In genomic region chr19:22607653-22608430, GRCh38 we compare ENCODE assay signal across 20 cellular contexts. TPM values are rescaled to one million over a fixed set of nuclear protein-coding genes. Genes with fewer than 3 reads are reported as not detected.
A peak's percentile ranks its signal among the peaks of the same experiment; 100 is the strongest.
DNase-seq lines count a peak whose midpoint lies in the region; ATAC-seq and TF ChIP-seq lines count a peak whose summit lies in the region.
"Had no signal": no experiment of that assay in that cellular context is flagged by ENCODE, and none has a peak within 500 bp of the region (broad histone marks: within the 10 kb centered on the region; RNA-seq: fewer than 3 reads in every experiment).

No MANE protein-coding gene starts in this region.

- no peak overlapping the region for H3K27ac Mint-ChIP-seq in osteocyte (ENCODE audit: unreplicated experiment)
- H3K27ac Mint-ChIP-seq: B cell; CD4-positive, CD25-positive, alpha-beta regulatory T cell; CD8-positive, alpha-beta T cell; GM23338; H9 had no signal

- H3K4me1 Mint-ChIP-seq in osteocyte (ENCODE audit: unreplicated experiment), result no peaks in the 10 kb centered on the region
- H3K4me1 Mint-ChIP-seq: B cell; CD4-positive, CD25-positive, alpha-beta regulatory T cell; GM23338; H9 had no signal

- H3K27ac ChIP-seq in right atrium auricular region, result no peak overlapping the region
- H3K27ac ChIP-seq in vagina, result no peak overlapping the region
- H3K27ac ChIP-seq: 22Rv1, BLaER1, C4-2B had no signal

- TF ChIP-seq CTCF in right atrium auricular region (IDR thresholded peaks at IDR 0.05) (no peak), osteocyte (IDR thresholded peaks at IDR 0.05) (no peak), vagina (IDR thresholded peaks at IDR 0.05) (no peak)

- no peak for ATAC-seq in Right ventricle myocardium superior (ENCODE audit: poor library complexity)
- ATAC-seq: CD8-positive, alpha-beta T cell; GM12878; GM23338; HCT116 had no signal

- H3K4me3 ChIP-seq in right atrium auricular region, result no peak overlapping the region
- no peak overlapping the region for H3K4me3 ChIP-seq in vagina
- H3K4me3 ChIP-seq: BLaER1, GM12878, GM23338 had no signal

- intact Hi-C loops in Right ventricle myocardium superior (cut with DNase I), result no loop called here
- intact Hi-C loops in vagina (cut with DNase I), result no loop called here

- no peaks in the 10 kb centered on the region for H3K36me3 ChIP-seq in right atrium auricular region
- H3K36me3 ChIP-seq in vagina, result no peaks in the 10 kb centered on the region
- H3K36me3 ChIP-seq: BLaER1 had no signal

- no peaks in the 10 kb centered on the region for H3K27me3 Mint-ChIP-seq in osteocyte (ENCODE audit: unreplicated experiment)
- H3K27me3 Mint-ChIP-seq: B cell; CD4-positive, CD25-positive, alpha-beta regulatory T cell had no signal

- H3K9me3 Mint-ChIP-seq in osteocyte (ENCODE audit: unreplicated experiment), result peaks cover 49% of the 10 kb centered on the region

- H3K27me3 ChIP-seq in right atrium auricular region (no peaks in the 10 kb centered on the region), vagina (no peaks in the 10 kb centered on the region)
- H3K27me3 ChIP-seq: BLaER1 had no signal

- TF ChIP-seq POLR2A in vagina (IDR thresholded peaks at IDR 0.05), result no peak

- no peaks in the 10 kb centered on the region for H3K4me1 ChIP-seq in right atrium auricular region
- no peaks in the 10 kb centered on the region for H3K4me1 ChIP-seq in vagina
- H3K4me1 ChIP-seq: BLaER1, Caco-2 had no signal

- H3K4me3 Mint-ChIP-seq in osteocyte (ENCODE audit: unreplicated experiment), result no peak overlapping the region
- H3K4me3 Mint-ChIP-seq: B cell; CD4-positive, CD25-positive, alpha-beta regulatory T cell; CD8-positive, alpha-beta T cell; GM23338; H9 had no signal

- H3K36me3 Mint-ChIP-seq in osteocyte (ENCODE audit: unreplicated experiment), result peaks cover 8% of the 10 kb centered on the region
- H3K36me3 Mint-ChIP-seq: CD4-positive, CD25-positive, alpha-beta regulatory T cell; CD8-positive, alpha-beta T cell had no signal

- DNase-seq in right atrium auricular region (ENCODE audit: low spot score), result peak; percentile 5
- no peak for DNase-seq in Right ventricle myocardium superior
- DNase-seq in osteocyte (ENCODE audit: extremely low spot score, unreplicated experiment), result peak; percentile 82
- peak; percentile 74 for DNase-seq in vagina (ENCODE audit: extremely low spot score in 2 of 2)
- no peak for DNase-seq in DMS153 (lab: John Stamatoyannopoulos, UW)
- DNase-seq in GM19238 (ENCODE audit: insufficient read length, low spot score), result no peak
- DNase-seq: Caco-2; CD4-positive, CD25-positive, alpha-beta regulatory T cell; CD8-positive, alpha-beta T cell; DMS79; EL; GDM1; H9 had no signal

- H3K9me3 ChIP-seq in right atrium auricular region, result no peaks in the 10 kb centered on the region
- H3K9me3 ChIP-seq in vagina, result no peaks in the 10 kb centered on the region
- H3K9me3 ChIP-seq: Caco-2 had no signal

RNA-seq across cellular contexts. Expression of gene ZNF492, which starts 26.3 kb away (rescaled TPM):
- under 1 TPM; 0.08 to 0.19 TPM for total RNA-seq in right atrium auricular region
- 0.11 TPM for total RNA-seq in Right ventricle myocardium superior
- not detected in 2 replicates for total RNA-seq in osteocyte
- total RNA-seq in vagina, result not detected
- total RNA-seq: Caco-2, GM12878, H9 had no signal

Comparison
In these comparisons a context has a peak if more than half of its experiments do, and no peak if none do; other contexts are left out.
1. DNase-seq: peak in right atrium auricular region (single experiment), osteocyte (single experiment) and vagina (2 of 2); none in Right ventricle myocardium superior (single experiment), DMS153 (single experiment) and GM19238 (single experiment).